In genomic region chr7:35988818-35989217, GRCh38 we compare ENCODE assay signal across 32 cellular contexts.
DNase-seq lines count a peak whose midpoint lies in the region; ATAC-seq, FAIRE-seq and TF ChIP-seq lines count a peak whose summit lies in the region.
"Had no signal": no experiment of that assay in that cellular context is flagged by ENCODE, and none has a peak within 500 bp of the region (broad histone marks: within the 10 kb centered on the region; RNA-seq: fewer than 3 reads in every experiment).

No MANE protein-coding gene starts in this region.

- H3K27me3 Mint-ChIP-seq in brain = peaks cover 4% of the 10 kb centered on the region
- H3K27me3 Mint-ChIP-seq: activated naive CD8-positive, alpha-beta T cell treated with anti-CD3 and anti-CD28 coated beads, Interleukin-2, amount 50 U/mL, for 24 hours had no signal

- H3K36me3 Mint-ChIP-seq in brain = no peaks in the 10 kb centered on the region
- H3K36me3 Mint-ChIP-seq: naive B cell; stimulated activated effector memory CD8-positive, alpha-beta T cell treated with anti-CD3 and anti-CD28 coated beads, Interleukin-12 subunit alpha, Interleukin-12 subunit beta, amount 100 ng/mL, for 72 hours had no signal

- H3K4me3 ChIP-seq in fibroblast of the aortic adventitia (ENCODE audit: low read depth, low read length) (no peak overlapping the region), prostate gland (no peak overlapping the region), tibial artery (no peak overlapping the region)
- H3K4me3 ChIP-seq: cardiac muscle cell, GM23248, PC-9, suprapubic skin had no signal

- H3K4me3 Mint-ChIP-seq in brain = no peak overlapping the region
- H3K4me3 Mint-ChIP-seq: activated naive CD8-positive, alpha-beta T cell treated with anti-CD3 and anti-CD28 coated beads, Interleukin-2, amount 50 U/mL, for 24 hours; activated T-cell treated with anti-CD3 and anti-CD28 coated beads, Interleukin-2, amount 50 U/mL, for 4 hours; naive B cell; stimulated activated effector memory CD8-positive, alpha-beta T cell treated with anti-CD3 and anti-CD28 coated beads, Interleukin-12 subunit alpha, Interleukin-12 subunit beta, amount 100 ng/mL, for 72 hours had no signal

- DNase-seq in fibroblast of the aortic adventitia (ENCODE audit: low read depth) (peak; percentile 35), prostate gland (ENCODE audit: low spot score) (peak; percentile 50), tibial artery (peak; percentile 57 to 78), RCC 7860 (ENCODE audit: low spot score) (no peak)
- DNase-seq: activated CD4-positive, alpha-beta T cell treated with anti-CD3 and anti-CD28 coated beads for 48 hours; activated gamma-delta T cell treated with Interleukin-2 at 50 U/mL for 16 hours; activated naive CD8-positive, alpha-beta T cell treated with anti-CD3 and anti-CD28 coated beads, Interleukin-2, amount 50 U/mL, for 24 hours; activated T-cell treated with anti-CD3 and anti-CD28 coated beads, Interleukin-2, amount 50 U/mL, for 4 hours; Calu3; GM23248; islet precursor cell; Kasumi-1; MV-4-11; naive B cell; NCI-H146; NCI-H446 treated with DMSO at 0.1 percent for 48 hours; NCI-H82; nucleus accumbens; right cardiac atrium; SHP77; stimulated activated CD4-positive, alpha-beta T cell treated with anti-CD3 and anti-CD28 coated beads, Interleukin-12 subunit alpha, Interleukin-12 subunit beta, amount 100 ng/mL, for 4 hours; stimulated activated CD4-positive, alpha-beta T cell treated with anti-CD3 and anti-CD28 coated beads, Interleukin-4, amount 100 ng/mL, for 24 hours had no signal

- H3K36me3 ChIP-seq in prostate gland (no peaks in the 10 kb centered on the region), tibial artery (no peaks in the 10 kb centered on the region)
- H3K36me3 ChIP-seq: cardiac muscle cell, suprapubic skin had no signal

- TF ChIP-seq CTCF in brain (conservative IDR thresholded peaks at IDR 0.05) (no peak), fibroblast of the aortic adventitia (IDR thresholded peaks at IDR 0.05; ENCODE audit: insufficient read depth, low read length) (no peak), prostate gland (IDR thresholded peaks at IDR 0.05) (no peak), tibial artery (IDR thresholded peaks at IDR 0.05) (no peak)

- H3K27ac Mint-ChIP-seq in brain = peak overlapping the region in 3 of 5 experiments; percentile 3 to 65 (median 57)
- H3K27ac Mint-ChIP-seq: activated naive CD8-positive, alpha-beta T cell treated with anti-CD3 and anti-CD28 coated beads, Interleukin-2, amount 50 U/mL, for 24 hours; stimulated activated effector memory CD8-positive, alpha-beta T cell treated with anti-CD3 and anti-CD28 coated beads, Interleukin-12 subunit alpha, Interleukin-12 subunit beta, amount 100 ng/mL, for 72 hours had no signal

- H3K4me1 Mint-ChIP-seq in brain = peaks cover 18% of the 10 kb centered on the region
- H3K4me1 Mint-ChIP-seq: naive B cell had no signal

- H3K27ac ChIP-seq in prostate gland = peak overlapping the region; percentile 56 to 65
- peak overlapping the region; percentile 70 to 74 for H3K27ac ChIP-seq in tibial artery
- H3K27ac ChIP-seq: C4-2B, cardiac muscle cell, GM23248, PC-9, suprapubic skin had no signal

- H3K9me3 ChIP-seq in prostate gland (no peaks in the 10 kb centered on the region), tibial artery (no peaks in the 10 kb centered on the region)
- H3K9me3 ChIP-seq: suprapubic skin had no signal

- no peak for ATAC-seq in GM21576 (IDR thresholded peaks at IDR 0.05; ENCODE audit: unreplicated experiment)
- ATAC-seq in GM21367 (IDR thresholded peaks at IDR 0.05; ENCODE audit: unreplicated experiment) = no peak
- no peak for ATAC-seq in HG02798 (IDR thresholded peaks at IDR 0.05; ENCODE audit: poor library complexity, unreplicated experiment)
- ATAC-seq: activated naive CD8-positive, alpha-beta T cell treated with anti-CD3 and anti-CD28 coated beads, Interleukin-2, amount 50 U/mL, for 24 hours; activated T-cell treated with anti-CD3 and anti-CD28 coated beads, Interleukin-2, amount 50 U/mL, for 4 hours; HepG2; stimulated activated effector memory CD8-positive, alpha-beta T cell treated with anti-CD3 and anti-CD28 coated beads, Interleukin-12 subunit alpha, Interleukin-12 subunit beta, amount 100 ng/mL, for 72 hours had no signal

- no peaks in the 10 kb centered on the region for H3K4me1 ChIP-seq in prostate gland (replicated peaks)
- peaks cover 0 to 28% (median 24%) of the 10 kb centered on the region in 4 donors for H3K4me1 ChIP-seq in tibial artery

- H3K27me3 ChIP-seq in prostate gland (replicated peaks; ENCODE audit: insufficient read depth) = no peaks in the 10 kb centered on the region
- no peaks in the 10 kb centered on the region for H3K27me3 ChIP-seq in tibial artery
- H3K27me3 ChIP-seq: cardiac muscle cell, suprapubic skin had no signal

- intact Hi-C loops in prostate gland (cut with DNase I) (loop anchor here (5.0 kb wide), 1 partner anchor 163 kb away; the partner anchor contains the start of gene EEPD1), tibial artery (cut with DNase I; ENCODE audit: low total_unique reads) (loop anchor here (10.0 kb wide), 2 partner anchors 166 to 284 kb away; partner anchors contain the start of gene EEPD1)

- no peak for FAIRE-seq in RCC 7860 (lab: Jason Lieb, UNC)
- FAIRE-seq: HepG2 had no signal

- H3K9me3 Mint-ChIP-seq in brain = peaks cover 0 to 4% (median 0%) of the 10 kb centered on the region in 5 experiments
- H3K9me3 Mint-ChIP-seq: activated naive CD8-positive, alpha-beta T cell treated with anti-CD3 and anti-CD28 coated beads, Interleukin-2, amount 50 U/mL, for 24 hours; activated T-cell treated with anti-CD3 and anti-CD28 coated beads, Interleukin-2, amount 50 U/mL, for 4 hours; naive B cell; stimulated activated effector memory CD8-positive, alpha-beta T cell treated with anti-CD3 and anti-CD28 coated beads, Interleukin-12 subunit alpha, Interleukin-12 subunit beta, amount 100 ng/mL, for 72 hours had no signal

- TF ChIP-seq POLR2A in prostate gland (IDR thresholded peaks at IDR 0.05) = no peak

- WGBS in prostate gland = 52% methylated on average over 6 of the region's 6 CpGs
